18 cellular contexts compared by ENCODE assay signal in the genomic region with DNA sequence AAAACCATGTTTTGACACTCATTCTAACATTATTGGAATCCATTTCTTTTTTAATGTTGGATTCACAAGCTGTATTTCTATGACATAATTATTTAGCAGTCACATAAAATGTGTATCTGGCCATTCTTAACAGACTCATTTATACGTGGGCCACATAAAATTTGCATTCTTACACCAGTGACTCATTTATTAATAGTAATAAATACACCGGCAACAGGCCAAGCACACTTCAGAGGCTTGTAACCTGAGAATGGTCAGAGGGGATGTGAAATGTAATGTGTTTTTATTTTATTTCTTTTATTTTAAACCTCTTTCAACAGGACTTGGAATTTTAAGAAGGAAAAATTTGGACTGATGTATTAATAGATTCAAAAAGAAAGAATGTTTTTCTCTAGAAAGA.
DNase-seq lines count a peak whose midpoint lies in the region; ATAC-seq and TF ChIP-seq lines count a peak whose summit lies in the region.
"Had no signal": no experiment of that assay in that cellular context is flagged by ENCODE, and none has a peak within 500 bp of the region (broad histone marks: within the 10 kb centered on the region; RNA-seq: fewer than 3 reads in every experiment).

No MANE protein-coding gene starts in this region.

- CTCF ChIA-PET in SK-N-SH (lab: Yijun Ruan, JAX): interaction anchor here (0.8 to 2.3 kb wide), 8 partner anchors 8 to 551 kb away, joined by 3 to 12 read pairs (median 4); no protein-coding TSS in a partner anchor

- H3K36me3 ChIP-seq in SK-N-SH (replicated peaks in 1 of 2; ENCODE audit: control insufficient read depth in 1 of 2, insufficient read depth in 2 of 2, low read length in 1 of 2): no peaks in the 10 kb centered on the region
- H3K36me3 ChIP-seq: HAP-1 had no signal

- peaks cover 65% of the 10 kb centered on the region for H3K4me1 Mint-ChIP-seq in mesothelial cell of epicardium

- ATAC-seq in SK-N-SH treated with all-trans-retinoic acid at 6 μM for 48 hours: peak; percentile 24; the same call in 2 of the 3 replicates
- ATAC-seq: A549, GM12878, K562 had no signal

- H3K79me2 ChIP-seq in SK-N-SH (ENCODE audit: insufficient read depth): no peaks in the 10 kb centered on the region

- WGBS in SK-N-SH (ENCODE audit: low lambda C conversion rate): 45% methylated on average over 2 of the region's 2 CpGs

- POLR2A ChIA-PET in SK-N-SH (lab: Yijun Ruan, JAX): no interaction called here

- no peaks in the 10 kb centered on the region for H4K20me1 ChIP-seq in SK-N-SH (ENCODE audit: insufficient read depth)

- H3K27me3 Mint-ChIP-seq in mesothelial cell of epicardium (ENCODE audit: low read depth): no peaks in the 10 kb centered on the region
- H3K27me3 Mint-ChIP-seq: CD4-positive, alpha-beta T cell had no signal

- no peaks in the 10 kb centered on the region for H3K36me3 Mint-ChIP-seq in mesothelial cell of epicardium

- H3K9me3 ChIP-seq in SK-N-SH: no peaks in the 10 kb centered on the region
- H3K9me3 ChIP-seq: A549, HAP-1 had no signal

- TF ChIP-seq CTCF in SK-N-SH (IDR thresholded peaks at IDR 0.05) (no peak), choroid plexus epithelial cell (conservative IDR thresholded peaks at IDR 0.05; ENCODE audit: low read depth, low read length) (no peak), mesothelial cell of epicardium (IDR thresholded peaks at IDR 0.05; ENCODE audit: unreplicated experiment) (no peak)

- H3K9me3 Mint-ChIP-seq in mesothelial cell of epicardium: peaks cover 4% of the 10 kb centered on the region

- no peak for TF ChIP-seq RAD21 in SK-N-SH (IDR thresholded peaks at IDR 0.05; ENCODE audit: low read length)

- H3F3A ChIP-seq in SK-N-SH (replicated peaks; ENCODE audit: insufficient read depth): no peaks in the 10 kb centered on the region

- H3K9me2 ChIP-seq in SK-N-SH: no peaks in the 10 kb centered on the region

- H3K4me3 ChIP-seq in SK-N-SH (ENCODE audit: low read depth in 2 of 2, low read length in 1 of 2) (no peak overlapping the region), choroid plexus epithelial cell (ENCODE audit: low read depth, low read length) (no peak overlapping the region)
- H3K4me3 ChIP-seq: A549, GM12878, GM23248, HAP-1, K562 had no signal

- DNase-seq in SK-N-SH: no peak
- peak; percentile 16 for DNase-seq in choroid plexus epithelial cell (ENCODE audit: low read depth)
- DNase-seq in mesothelial cell of epicardium (ENCODE audit: low spot score in 2 of 2, unreplicated experiment in 2 of 2): no peak
- DNase-seq in inferior parietal cortex (ENCODE audit: extremely low spot score): no peak
- DNase-seq in NCI-H1092 (lab: John Stamatoyannopoulos, UW): no peak
- DNase-seq in activated CD8-positive, alpha-beta memory T cell treated with anti-CD3 and anti-CD28 coated beads for 24 hours: no peak
- DNase-seq: AML-193; CD4-positive, alpha-beta T cell; DMS153; GM23248; IMR-90 had no signal

- H3K4me2 ChIP-seq in SK-N-SH: no peak overlapping the region
- H3K4me2 ChIP-seq: A549 had no signal

- no peaks in the 10 kb centered on the region for H3K27me3 ChIP-seq in SK-N-SH (ENCODE audit: insufficient read depth)

- no peak for TF ChIP-seq EP300 in SK-N-SH (IDR thresholded peaks at IDR 0.05; ENCODE audit: borderline replicate concordance in 1 of 2, low read depth in 1 of 2, low read length in 1 of 2)

- peak overlapping the region; percentile 14 for H3K27ac Mint-ChIP-seq in mesothelial cell of epicardium
- H3K27ac Mint-ChIP-seq: CD4-positive, alpha-beta T cell had no signal

- H2AFZ ChIP-seq in SK-N-SH (ENCODE audit: low read depth): no peak overlapping the region
- H2AFZ ChIP-seq: GM23248 had no signal

- no peak overlapping the region; a peak in 2 of 4 replicates for H3K27ac ChIP-seq in SK-N-SH (ENCODE audit: low read depth in 2 of 2, low read length in 1 of 2)
- H3K27ac ChIP-seq: 22Rv1, A549, C4-2B, GM23248 had no signal

- H3K4me1 ChIP-seq in SK-N-SH (ENCODE audit: control insufficient read depth in 1 of 2, insufficient read depth in 2 of 2, low read depth in 1 of 2, low read length in 1 of 2): peaks cover 0 to 20% of the 10 kb centered on the region in 2 experiments; a peak in 2 of 4 replicates
- H3K4me1 ChIP-seq: A549 had no signal

- no peak overlapping the region for H3K9ac ChIP-seq in SK-N-SH
- H3K9ac ChIP-seq: GM23248 had no signal

- no peak overlapping the region for H3K4me3 Mint-ChIP-seq in mesothelial cell of epicardium
- H3K4me3 Mint-ChIP-seq: CD4-positive, alpha-beta T cell had no signal

TF ChIP-seq in SK-N-SH treated with all-trans-retinoic acid at 6 μM for 48 hours, 23 proteins besides CTCF, POLR2A, EP300 and RAD21 (continues in another document):
- TF ChIP-seq ISL1 (CRISPR knock-in tag; IDR thresholded peaks at IDR 0.05): no peak
- TF ChIP-seq ZNF70 (CRISPR knock-in tag; IDR thresholded peaks at IDR 0.05): no peak
- no peak for TF ChIP-seq ZNF565 (CRISPR knock-in tag; conservative IDR thresholded peaks at IDR 0.05; ENCODE audit: low read depth)
- TF ChIP-seq, protein P1, sequence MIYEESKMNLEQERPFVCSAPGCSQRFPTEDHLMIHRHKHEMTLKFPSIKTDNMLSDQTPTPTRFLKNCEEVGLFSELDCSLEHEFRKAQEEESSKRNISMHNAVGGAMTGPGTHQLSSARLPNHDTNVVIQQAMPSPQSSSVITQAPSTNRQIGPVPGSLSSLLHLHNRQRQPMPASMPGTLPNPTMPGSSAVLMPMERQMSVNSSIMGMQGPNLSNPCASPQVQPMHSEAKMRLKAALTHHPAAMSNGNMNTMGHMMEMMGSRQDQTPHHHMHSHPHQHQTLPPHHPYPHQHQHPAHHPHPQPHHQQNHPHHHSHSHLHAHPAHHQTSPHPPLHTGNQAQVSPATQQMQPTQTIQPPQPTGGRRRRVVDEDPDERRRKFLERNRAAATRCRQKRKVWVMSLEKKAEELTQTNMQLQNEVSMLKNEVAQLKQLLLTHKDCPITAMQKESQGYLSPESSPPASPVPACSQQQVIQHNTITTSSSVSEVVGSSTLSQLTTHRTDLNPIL (CRISPR knock-in tag; IDR thresholded peaks at IDR 0.05; ENCODE audit: low read depth): no peak
- TF ChIP-seq OSR1 (CRISPR knock-in tag; IDR thresholded peaks at IDR 0.05): no peak

TF ChIP-seq in SK-N-SH, 30 proteins besides CTCF, POLR2A, EP300 and RAD21:
- TF ChIP-seq, protein P2, sequence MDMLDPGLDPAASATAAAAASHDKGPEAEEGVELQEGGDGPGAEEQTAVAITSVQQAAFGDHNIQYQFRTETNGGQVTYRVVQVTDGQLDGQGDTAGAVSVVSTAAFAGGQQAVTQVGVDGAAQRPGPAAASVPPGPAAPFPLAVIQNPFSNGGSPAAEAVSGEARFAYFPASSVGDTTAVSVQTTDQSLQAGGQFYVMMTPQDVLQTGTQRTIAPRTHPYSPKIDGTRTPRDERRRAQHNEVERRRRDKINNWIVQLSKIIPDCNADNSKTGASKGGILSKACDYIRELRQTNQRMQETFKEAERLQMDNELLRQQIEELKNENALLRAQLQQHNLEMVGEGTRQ (IDR thresholded peaks at IDR 0.05; ENCODE audit: borderline replicate concordance, low read depth, low read length): no peak
- TF ChIP-seq YY1 (IDR thresholded peaks at IDR 0.05; ENCODE audit: low read depth): no peak
- no peak for TF ChIP-seq FOSL2 (IDR thresholded peaks at IDR 0.05; ENCODE audit: borderline replicate concordance, low read depth)
- TF ChIP-seq, protein P3, sequence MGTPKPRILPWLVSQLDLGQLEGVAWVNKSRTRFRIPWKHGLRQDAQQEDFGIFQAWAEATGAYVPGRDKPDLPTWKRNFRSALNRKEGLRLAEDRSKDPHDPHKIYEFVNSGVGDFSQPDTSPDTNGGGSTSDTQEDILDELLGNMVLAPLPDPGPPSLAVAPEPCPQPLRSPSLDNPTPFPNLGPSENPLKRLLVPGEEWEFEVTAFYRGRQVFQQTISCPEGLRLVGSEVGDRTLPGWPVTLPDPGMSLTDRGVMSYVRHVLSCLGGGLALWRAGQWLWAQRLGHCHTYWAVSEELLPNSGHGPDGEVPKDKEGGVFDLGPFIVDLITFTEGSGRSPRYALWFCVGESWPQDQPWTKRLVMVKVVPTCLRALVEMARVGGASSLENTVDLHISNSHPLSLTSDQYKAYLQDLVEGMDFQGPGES (IDR thresholded peaks at IDR 0.05; ENCODE audit: low read depth, low read length): no peak
- no peak for TF ChIP-seq POLR2AphosphoS5 (IDR thresholded peaks at IDR 0.05; ENCODE audit: low read depth, low read length)
- TF ChIP-seq, protein P4, sequence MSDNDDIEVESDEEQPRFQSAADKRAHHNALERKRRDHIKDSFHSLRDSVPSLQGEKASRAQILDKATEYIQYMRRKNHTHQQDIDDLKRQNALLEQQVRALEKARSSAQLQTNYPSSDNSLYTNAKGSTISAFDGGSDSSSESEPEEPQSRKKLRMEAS (IDR thresholded peaks at IDR 0.05; ENCODE audit: low read depth): no peak
- TF ChIP-seq ELF1 (IDR thresholded peaks at IDR 0.05): no peak
- no peak for TF ChIP-seq TEAD4 (IDR thresholded peaks at IDR 0.05; ENCODE audit: borderline replicate concordance, insufficient read depth)
- no peak for TF ChIP-seq GATA2 (CRISPR knock-in tag; IDR thresholded peaks at IDR 0.05)
- TF ChIP-seq MXI1 (IDR thresholded peaks at IDR 0.05; ENCODE audit: low read depth, low read length): no peak
